In the genomic region with DNA sequence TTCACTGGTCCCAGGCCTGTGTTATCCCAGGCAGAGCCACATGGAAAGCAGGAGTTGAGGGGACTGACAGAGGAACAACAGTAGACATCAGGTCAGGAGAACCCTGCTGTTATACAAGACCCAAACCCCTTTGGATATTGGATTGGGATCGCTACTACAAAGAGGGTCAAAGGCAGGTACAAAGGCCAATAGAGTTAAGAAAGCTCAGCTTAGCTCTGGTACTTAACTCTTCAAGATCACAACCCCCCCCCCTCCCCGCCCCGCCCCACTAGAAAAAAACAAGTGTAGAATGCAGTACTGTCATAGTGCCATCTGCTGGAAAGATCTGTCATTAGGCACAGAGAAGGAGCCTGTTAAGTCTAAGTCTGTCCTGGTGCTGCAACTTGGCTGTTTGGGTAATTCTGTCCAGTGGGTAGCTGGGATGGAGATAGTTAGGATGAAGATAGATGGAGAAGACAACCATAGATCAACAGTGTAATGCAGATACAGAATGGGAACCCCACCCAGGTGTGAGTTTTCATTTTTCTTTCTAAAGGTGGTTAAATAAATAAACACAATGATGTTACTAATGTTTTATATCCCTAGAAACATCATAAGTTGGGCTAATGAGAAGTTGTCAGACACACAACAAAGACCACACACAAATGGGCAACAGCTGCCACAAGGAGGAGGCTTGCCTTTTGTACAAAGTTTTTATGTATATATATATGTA, we compare ENCODE assay signal across 8 cellular contexts. TPM values are rescaled to one million over a fixed set of nuclear protein-coding genes. Genes with fewer than 3 reads are reported as not detected.
DNase-seq lines count a peak whose midpoint lies in the region; ATAC-seq and TF ChIP-seq lines count a peak whose summit lies in the region.

No MANE protein-coding gene starts in this region.

- WGBS in esophagus squamous epithelium, 2 donors, result 20 to 33% methylated on average over 1 to 3 of the region's 3 CpGs

- peaks cover 5% of the 10 kb centered on the region for H3K4me1 Mint-ChIP-seq in activated B cell treated with CpG ODN at 0.5 μM for 24 hours
- peaks cover 10 to 24% (median 15%) of the 10 kb centered on the region in 7 donors for H3K4me1 Mint-ChIP-seq in naive thymus-derived CD4-positive, alpha-beta T cell

- H3K9me3 ChIP-seq in esophagus squamous epithelium, result no peaks in the 10 kb centered on the region
- no peaks in the 10 kb centered on the region for H3K9me3 ChIP-seq in naive thymus-derived CD4-positive, alpha-beta T cell (ENCODE audit: control insufficient read depth in 2 of 3, low read length in 3 of 3)

- no peak overlapping the region for H3K4me3 ChIP-seq in esophagus squamous epithelium
- no peak overlapping the region for H3K4me3 ChIP-seq in naive thymus-derived CD4-positive, alpha-beta T cell (ENCODE audit: low read length)

- H3K36me3 Mint-ChIP-seq in activated B cell treated with CpG ODN at 0.5 μM for 24 hours (ENCODE audit: low read depth), result peaks cover 60% of the 10 kb centered on the region
- H3K36me3 Mint-ChIP-seq in naive thymus-derived CD4-positive, alpha-beta T cell, result peaks cover 19 to 42% (median 25%) of the 10 kb centered on the region in 5 donors

- H3K4me3 Mint-ChIP-seq in activated B cell treated with CpG ODN at 0.5 μM for 24 hours, result no peak overlapping the region
- H3K4me3 Mint-ChIP-seq in naive thymus-derived CD4-positive, alpha-beta T cell, result no peak overlapping the region

- CTCF ChIA-PET in HEK293T (lab: Yijun Ruan, JAX), result interaction anchor here (0.6 to 3.8 kb wide), 8 partner anchors 12 to 247 kb away, joined by 3 to 19 read pairs (median 5); partner anchors contain the start of genes LRP10, RBM23 and REM2
- CTCF ChIA-PET in activated B cell treated with CpG ODN at 0.5 μM for 24 hours (lab: Charles Lee), result interaction anchor here (0.7 to 4.9 kb wide), 13 partner anchors 12 to 512 kb away, joined by 3 to 70 read pairs (median 8); partner anchors contain the start of genes DAD1 and LRP10
- CTCF ChIA-PET in naive thymus-derived CD4-positive, alpha-beta T cell (lab: Charles Lee), result interaction anchor here (0.6 to 4.9 kb wide), 21 partner anchors 10 to 344 kb away, joined by 3 to 42 read pairs (median 4); partner anchors contain the start of genes LRP10, RBM23 and REM2

- TF ChIP-seq CTCF in activated B cell treated with CpG ODN at 0.5 μM for 24 hours (IDR thresholded peaks at IDR 0.05) (no peak), esophagus squamous epithelium (IDR thresholded peaks at IDR 0.05) (peak; percentile 24 to 58 (median 44))

- peak overlapping the region; percentile 43 for H3K27ac Mint-ChIP-seq in activated B cell treated with CpG ODN at 0.5 μM for 24 hours
- peak overlapping the region in 8 of 9 donors; percentile 0 to 58 (median 35) for H3K27ac Mint-ChIP-seq in naive thymus-derived CD4-positive, alpha-beta T cell

- POLR2A ChIA-PET in HEK293T (lab: Yijun Ruan, JAX), result interaction anchor here (1.0 to 1.7 kb wide), 4 partner anchors 14 to 78 kb away, joined by 3 to 7 read pairs (median 5); partner anchors contain the start of gene LRP10
- POLR2A ChIA-PET in activated B cell treated with CpG ODN at 0.5 μM for 24 hours (lab: Charles Lee), result interaction anchor here (1.1 to 2.1 kb wide), 7 partner anchors 10 to 330 kb away, joined by 3 to 8 read pairs (median 6); partner anchors contain the start of gene LRP10
- POLR2A ChIA-PET in naive thymus-derived CD4-positive, alpha-beta T cell (lab: Charles Lee), result interaction anchor here (0.6 to 1.9 kb wide), 12 partner anchors 12 to 334 kb away, joined by 3 to 8 read pairs (median 4); partner anchors contain the start of genes OXA1L and RBM23

- no peaks in the 10 kb centered on the region for H3K27me3 ChIP-seq in esophagus squamous epithelium
- no peaks in the 10 kb centered on the region for H3K27me3 ChIP-seq in naive thymus-derived CD4-positive, alpha-beta T cell (ENCODE audit: control insufficient read depth in 2 of 2, insufficient read depth in 2 of 2, low read length in 2 of 2)

- ATAC-seq in activated B cell treated with CpG ODN at 0.5 μM for 24 hours (ENCODE audit: low read depth) (peak; percentile 91), GM18505 (IDR thresholded peaks at IDR 0.05; ENCODE audit: unreplicated experiment) (no peak), HG02588 (IDR thresholded peaks at IDR 0.05; ENCODE audit: unreplicated experiment) (no peak)
- ATAC-seq in naive thymus-derived CD4-positive, alpha-beta T cell, result peak; percentile 94

- H3K27ac ChIP-seq in esophagus squamous epithelium, result peak overlapping the region; percentile 18 to 66 (median 60)
- peak overlapping the region; percentile 15 for H3K27ac ChIP-seq in naive thymus-derived CD4-positive, alpha-beta T cell (ENCODE audit: low read depth, low read length)

- intact Hi-C loops in activated B cell treated with CpG ODN at 0.5 μM for 24 hours (cut with micrococcal nuclease) (loop anchor here (1.0 to 2.0 kb wide), 9 partner anchors 13 to 513 kb away; no protein-coding TSS in a partner anchor), esophagus squamous epithelium (cut with DNase I) (no loop called here)
- intact Hi-C loops in naive thymus-derived CD4-positive, alpha-beta T cell (cut with micrococcal nuclease), result loop anchor here (1.0 to 5.0 kb wide), 8 partner anchors 13 to 330 kb away; no protein-coding TSS in a partner anchor

- peaks cover 0 to 41% (median 8%) of the 10 kb centered on the region in 3 donors for H3K4me1 ChIP-seq in esophagus squamous epithelium
- H3K4me1 ChIP-seq in naive thymus-derived CD4-positive, alpha-beta T cell (ENCODE audit: control insufficient read depth in 2 of 2, insufficient read depth in 2 of 2, low read length in 2 of 2), result peaks cover 0 to 4% of the 10 kb centered on the region in 2 donors

- no peak for TF ChIP-seq POLR2A in esophagus squamous epithelium (IDR thresholded peaks at IDR 0.05)
- no peak for TF ChIP-seq POLR2A in GM18505 (IDR thresholded peaks at IDR 0.05; ENCODE audit: borderline replicate concordance, extremely low read depth, insufficient read depth, insufficient read length)

- H3K36me3 ChIP-seq in esophagus squamous epithelium, result peaks cover 22 to 62% (median 37%) of the 10 kb centered on the region in 3 donors
- H3K36me3 ChIP-seq in naive thymus-derived CD4-positive, alpha-beta T cell (ENCODE audit: control insufficient read depth in 2 of 3, insufficient read depth in 3 of 3, low read length in 3 of 3), result peaks cover 24 to 50% (median 29%) of the 10 kb centered on the region in 3 experiments

- H3K27me3 Mint-ChIP-seq in activated B cell treated with CpG ODN at 0.5 μM for 24 hours, result no peaks in the 10 kb centered on the region
- no peaks in the 10 kb centered on the region for H3K27me3 Mint-ChIP-seq in naive thymus-derived CD4-positive, alpha-beta T cell

- no peaks in the 10 kb centered on the region for H3K9me3 Mint-ChIP-seq in activated B cell treated with CpG ODN at 0.5 μM for 24 hours
- H3K9me3 Mint-ChIP-seq in naive thymus-derived CD4-positive, alpha-beta T cell, result no peaks in the 10 kb centered on the region

- DNase-seq in DMS153 treated with DMSO at 0.1 percent for 48 hours (lab: John Stamatoyannopoulos, UW; ENCODE audit: unreplicated experiment), result peak; percentile 23
- DNase-seq in HEK293T (ENCODE audit: extremely low spot score), result peak; percentile 65
- DNase-seq in NCI-H2227 treated with DMSO at 0.1 percent for 48 hours (lab: John Stamatoyannopoulos, UW), result peak; percentile 45
- no peak for DNase-seq in activated B cell treated with CpG ODN at 0.5 μM for 24 hours
- DNase-seq in esophagus squamous epithelium (lab: John Stamatoyannopoulos, UW), result no peak
- peak in 7 of 9 donors; percentile 41 to 72 (median 66) for DNase-seq in naive thymus-derived CD4-positive, alpha-beta T cell

TF ChIP-seq in HEK293T, 16 proteins besides CTCF, POLR2A, EP300 and RAD21:
- TF ChIP-seq BHLHE40 (IDR thresholded peaks at IDR 0.05; ENCODE audit: borderline replicate concordance) (no peak), L3MBTL2 (conservative IDR thresholded peaks at IDR 0.05) (no peak), LEF1 (IDR thresholded peaks at IDR 0.05; ENCODE audit: borderline replicate concordance) (no peak), TARDBP (IDR thresholded peaks at IDR 0.05) (no peak), ARNT (IDR thresholded peaks at IDR 0.05) (no peak), ELF4 (IDR thresholded peaks at IDR 0.05) (no peak)

RNA-seq across cellular contexts. Expression of gene REM2, which starts 17.2 kb away (rescaled TPM):
- total RNA-seq in activated B cell treated with CpG ODN at 0.5 μM for 24 hours, result 0.71 and 1.4 TPM in 2 replicates
- total RNA-seq in esophagus squamous epithelium, result under 1 TPM; 0.19 to 0.83 (median 0.32) TPM
- total RNA-seq in naive thymus-derived CD4-positive, alpha-beta T cell, result 1 to 10 TPM in 4 of 5 experiments, under 1 TPM in 1; 0.97 to 8.6 (median 5.4) TPM
- 1 to 10 TPM in 1 of 2 donors, under 1 TPM in 1; 0.58 to 1.4 TPM for polyA plus RNA-seq in naive thymus-derived CD4-positive, alpha-beta T cell

RNA-seq across cellular contexts. Expression of gene RBM23, which starts 18.7 kb away (rescaled TPM):
- 130 and 131 TPM in 2 replicates for total RNA-seq in activated B cell treated with CpG ODN at 0.5 μM for 24 hours
- 100 to 1,000 TPM in 1 of 4 donors, 10 to 100 TPM in 3; 40.0 to 101 (median 58.9) TPM for total RNA-seq in esophagus squamous epithelium
- total RNA-seq in naive thymus-derived CD4-positive, alpha-beta T cell, result 100 to 1,000 TPM in 2 of 5 experiments, 10 to 100 TPM in 3; 91.9 to 140 (median 99.1) TPM
- 10 to 100 TPM; 51.2 to 75.0 TPM for polyA plus RNA-seq in naive thymus-derived CD4-positive, alpha-beta T cell

RNA-seq across cellular contexts. Expression of gene LRP10, which starts 28.7 kb away (rescaled TPM):
- total RNA-seq in activated B cell treated with CpG ODN at 0.5 μM for 24 hours, result 83.2 and 83.3 TPM in 2 replicates
- 100 to 1,000 TPM; 111 to 314 (median 128) TPM for total RNA-seq in esophagus squamous epithelium
- total RNA-seq in naive thymus-derived CD4-positive, alpha-beta T cell, result 10 to 100 TPM; 55.5 to 76.1 (median 72.3) TPM
- 100 to 1,000 TPM in 1 of 2 donors, 10 to 100 TPM in 1; 68.0 to 103 TPM for polyA plus RNA-seq in naive thymus-derived CD4-positive, alpha-beta T cell

RNA-seq across cellular contexts. Expression of gene PRMT5, which starts 28.9 kb away (rescaled TPM):
- total RNA-seq in activated B cell treated with CpG ODN at 0.5 μM for 24 hours (75.3 and 96.5 TPM in 2 replicates), esophagus squamous epithelium (10 to 100 TPM; 36.5 to 75.0 (median 66.1) TPM)
- total RNA-seq in naive thymus-derived CD4-positive, alpha-beta T cell, result 10 to 100 TPM; 24.9 to 82.8 (median 34.2) TPM
- 10 to 100 TPM; 61.8 to 64.5 TPM for polyA plus RNA-seq in naive thymus-derived CD4-positive, alpha-beta T cell

RNA-seq across cellular contexts. Expression of gene HAUS4, which starts 56.6 kb away (rescaled TPM):
- 28.4 and 33.2 TPM in 2 replicates for total RNA-seq in activated B cell treated with CpG ODN at 0.5 μM for 24 hours
- total RNA-seq in esophagus squamous epithelium, result 10 to 100 TPM; 27.6 to 44.3 (median 33.6) TPM
- 10 to 100 TPM; 27.1 to 50.7 (median 38.8) TPM for total RNA-seq in naive thymus-derived CD4-positive, alpha-beta T cell
- 10 to 100 TPM; 41.3 to 45.0 TPM for polyA plus RNA-seq in naive thymus-derived CD4-positive, alpha-beta T cell

Comparison
In these comparisons a context has a peak if more than half of its experiments do, and no peak if none do; other contexts are left out.
1. DNase-seq: peak in DMS153 treated with DMSO at 0.1 percent for 48 hours (single experiment), HEK293T (single experiment), NCI-H2227 treated with DMSO at 0.1 percent for 48 hours (single experiment) and naive thymus-derived CD4-positive, alpha-beta T cell (7 of 9); none in activated B cell treated with CpG ODN at 0.5 μM for 24 hours (single experiment) and esophagus squamous epithelium (single experiment).
2. ATAC-seq: peak in activated B cell treated with CpG ODN at 0.5 μM for 24 hours (single experiment) and naive thymus-derived CD4-positive, alpha-beta T cell (single experiment); none in GM18505 (single experiment) and HG02588 (single experiment).